11 cellular contexts compared by ENCODE assay signal in the genomic region with DNA sequence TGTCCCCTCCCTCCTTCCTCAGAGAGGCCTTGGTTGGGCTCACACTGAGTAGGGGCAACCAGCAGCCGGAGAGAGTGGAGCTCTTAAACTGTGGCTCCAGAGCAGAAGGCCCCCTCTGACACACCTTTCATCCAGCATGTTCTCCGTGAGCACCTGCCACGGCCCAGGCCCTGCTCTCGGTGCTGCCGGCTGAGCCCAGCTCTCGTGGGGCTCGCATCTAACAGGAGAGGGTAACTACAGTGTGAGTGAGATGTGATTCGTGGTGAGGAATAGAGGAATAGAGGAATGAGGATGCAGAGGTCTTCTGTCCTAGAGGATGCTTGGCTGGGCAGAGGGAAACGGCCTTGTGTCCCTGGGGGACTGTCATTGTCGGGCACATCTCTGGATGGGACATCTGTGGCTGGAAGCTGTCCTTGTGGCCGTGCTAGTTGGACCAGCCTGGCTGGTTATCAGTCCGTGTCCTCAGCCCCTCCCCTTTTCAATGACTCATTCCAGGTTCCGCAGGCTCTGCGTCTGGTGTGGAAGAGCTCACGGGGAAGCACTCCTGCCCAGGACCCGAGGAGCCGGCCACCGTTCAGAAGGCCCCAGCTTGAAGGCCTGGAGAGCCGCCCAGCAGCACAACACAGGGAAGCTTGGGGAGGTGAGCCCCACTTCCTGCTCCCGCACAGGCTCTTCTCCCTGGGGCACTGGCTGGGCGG. TPM values are rescaled to one million over a fixed set of nuclear protein-coding genes. Genes with fewer than 3 reads are reported as not detected.
DNase-seq lines count a peak whose midpoint lies in the region; ATAC-seq and TF ChIP-seq lines count a peak whose summit lies in the region.
"Had no signal": no experiment of that assay in that cellular context is flagged by ENCODE, and none has a peak within 500 bp of the region (broad histone marks: within the 10 kb centered on the region; RNA-seq: fewer than 3 reads in every experiment).

No MANE protein-coding gene starts in this region.

- CTCF ChIA-PET in T-cell (lab: Charles Lee), result no interaction called here

- H3K9me3 Mint-ChIP-seq in GM23338 (peaks cover 8% of the 10 kb centered on the region; the same call in 2 of the 3 replicates), immature natural killer cell (no peaks in the 10 kb centered on the region), T-cell (no peaks in the 10 kb centered on the region)
- H3K9me3 Mint-ChIP-seq: activated naive CD4-positive, alpha-beta T cell treated with anti-CD3 and anti-CD28 coated beads for 36 hours; CD8-positive, alpha-beta memory T cell had no signal

- peaks cover 11% of the 10 kb centered on the region; the same call in 1 of the 2 replicates for H3F3A ChIP-seq in GM23338 (replicated peaks; ENCODE audit: low read depth)

- H3K4me3 ChIP-seq in GM23338, result no peak overlapping the region
- no peak overlapping the region for H3K4me3 ChIP-seq in brain microvascular endothelial cell (ENCODE audit: low read depth, low read length)

- no peak overlapping the region for H3K4me2 ChIP-seq in GM23338

- H3K27me3 ChIP-seq in GM23338 (ENCODE audit: insufficient read depth), result no peaks in the 10 kb centered on the region
- no peaks in the 10 kb centered on the region for H3K27me3 ChIP-seq in brain microvascular endothelial cell (replicated peaks)

- no peaks in the 10 kb centered on the region for H4K20me1 ChIP-seq in GM23338 (replicated peaks; ENCODE audit: insufficient read depth)

- H3K4me3 Mint-ChIP-seq in GM23338, result no peak overlapping the region
- H3K4me3 Mint-ChIP-seq in immature natural killer cell, result no peak overlapping the region
- H3K4me3 Mint-ChIP-seq in T-cell, result no peak overlapping the region
- H3K4me3 Mint-ChIP-seq: activated naive CD4-positive, alpha-beta T cell treated with anti-CD3 and anti-CD28 coated beads for 36 hours; CD8-positive, alpha-beta memory T cell; nephron had no signal

- H3K79me2 ChIP-seq in GM23338 (replicated peaks; ENCODE audit: insufficient read depth), result peaks cover 11% of the 10 kb centered on the region; the same call in 1 of the 2 replicates

- intact Hi-C loops in left colon (cut with DNase I, micrococcal nuclease), result no loop called here

- H3K4me1 ChIP-seq in GM23338 (ENCODE audit: insufficient read depth), result peaks cover 22% of the 10 kb centered on the region

- TF ChIP-seq CTCF in GM23338 (conservative IDR thresholded peaks at IDR 0.05; ENCODE audit: low read depth in 2 of 2) (no peak), brain microvascular endothelial cell (IDR thresholded peaks at IDR 0.05; ENCODE audit: low read depth, low read length, missing control alignments) (no peak)

- H3K36me3 ChIP-seq in GM23338 (ENCODE audit: insufficient read depth), result no peaks in the 10 kb centered on the region
- H3K36me3 ChIP-seq in brain microvascular endothelial cell (replicated peaks), result no peaks in the 10 kb centered on the region

- DNase-seq in ACHN, result peak; percentile 46
- DNase-seq in GM23338 (ENCODE audit: low spot score), result no peak
- DNase-seq in brain microvascular endothelial cell, result peak; percentile 56
- peak; percentile 42 to 53 for DNase-seq in left colon
- no peak for DNase-seq in immature natural killer cell
- DNase-seq in T-cell, result no peak
- DNase-seq in activated gamma-delta T cell treated with Interleukin-2 at 50 U/mL for 16 hours, result no peak
- DNase-seq: activated naive CD4-positive, alpha-beta T cell treated with anti-CD3 and anti-CD28 coated beads for 36 hours; CD8-positive, alpha-beta memory T cell had no signal

- H3K4me1 Mint-ChIP-seq in GM23338 (peaks cover 52% of the 10 kb centered on the region), immature natural killer cell (peaks cover 15 to 29% of the 10 kb centered on the region in 2 donors), T-cell (peaks cover 13 to 22% (median 17%) of the 10 kb centered on the region in 3 donors)

- no peaks in the 10 kb centered on the region for H3K9me2 ChIP-seq in GM23338 (ENCODE audit: insufficient read depth)

- no peak overlapping the region for H3K27ac ChIP-seq in GM23338 (ENCODE audit: low read depth)
- H3K27ac ChIP-seq in brain microvascular endothelial cell, result no peak overlapping the region

- ATAC-seq in GM23338, result no peak
- peak; percentile 54 for ATAC-seq in left colon
- no peak for ATAC-seq in T-cell (replicated peaks in 1 of 4)
- no peak for ATAC-seq in GM18519 (IDR thresholded peaks at IDR 0.05; ENCODE audit: low FRiP score, unreplicated experiment)

- in situ Hi-C loops in ACHN (cut with HindIII; ENCODE audit: low pct_ligation_motif_present, low pct_unique_long_range_greater_than_20kb, low sequenced_read_pairs) (no loop called here), brain microvascular endothelial cell (cut with HindIII; ENCODE audit: low pct_ligation_motif_present, low sequenced_read_pairs) (no loop called here)

- H3K27me3 Mint-ChIP-seq in GM23338 (ENCODE audit: insufficient read depth, low read depth, poor library complexity), result peaks cover 25% of the 10 kb centered on the region
- H3K27me3 Mint-ChIP-seq in immature natural killer cell (ENCODE audit: low read depth in 3 of 3), result peaks cover 0 to 3% (median 2%) of the 10 kb centered on the region in 3 donors
- H3K27me3 Mint-ChIP-seq in T-cell, result no peaks in the 10 kb centered on the region
- H3K27me3 Mint-ChIP-seq: CD8-positive, alpha-beta memory T cell had no signal

- H3K27ac Mint-ChIP-seq in GM23338, result 0 out of 2 replicates have a peak overlapping the region, but pooled peaks have one; percentile 77
- peak overlapping the region in 1 of 6 donors; percentile 59 for H3K27ac Mint-ChIP-seq in immature natural killer cell
- H3K27ac Mint-ChIP-seq in T-cell, result no peak overlapping the region
- H3K27ac Mint-ChIP-seq: activated naive CD4-positive, alpha-beta T cell treated with anti-CD3 and anti-CD28 coated beads for 36 hours had no signal

- H2AFZ ChIP-seq in GM23338, result no peak overlapping the region

- POLR2A ChIA-PET in T-cell (lab: Charles Lee), result no interaction called here

- H3K36me3 Mint-ChIP-seq in GM23338 (ENCODE audit: low read depth) (peaks cover 8% of the 10 kb centered on the region; the same call in 2 of the 3 replicates), immature natural killer cell (no peaks in the 10 kb centered on the region), T-cell (peaks cover 16% of the 10 kb centered on the region)

TF ChIP-seq in GM23338, 12 proteins besides CTCF, POLR2A, EP300 and RAD21 (continues in another document):
- no peak for TF ChIP-seq CREB1 (CRISPR knock-in tag; IDR thresholded peaks at IDR 0.05; ENCODE audit: low read depth)

RNA-seq across cellular contexts. Expression of a gene that starts 11.9 kb away (rescaled TPM):
- 23.0 and 24.0 TPM in 2 replicates for total RNA-seq in GM23338 (2014; rRNA removed; shearing (Covaris generic))
- polyA plus RNA-seq in GM23338 (2016; fragmentation: Nextera tagmentation; extraction: Ambion mirVana), result 7.9 TPM in 2 replicates
- total RNA-seq in left colon, result 10 to 100 TPM; 15.7 to 18.1 TPM
- 1 to 10 TPM in 2 of 3 donors, under 1 TPM in 1; 0.60 to 9.0 (median 3.5) TPM for polyA plus RNA-seq in immature natural killer cell
- 10 to 100 TPM; 22.6 to 54.4 (median 52.7) TPM for total RNA-seq in T-cell

RNA-seq across cellular contexts. Expression of a gene that starts 31.1 kb away (rescaled TPM):
- 12.6 and 15.2 TPM in 2 replicates for total RNA-seq in GM23338 (2014; rRNA removed; shearing (Covaris generic))
- polyA plus RNA-seq in GM23338 (2016; fragmentation: Nextera tagmentation; extraction: Ambion mirVana), result 2.9 and 3.0 TPM in 2 replicates
- total RNA-seq in left colon, result 1 to 10 TPM; 3.7 to 4.9 TPM
- polyA plus RNA-seq in immature natural killer cell, result 1 to 10 TPM in 1 of 3 donors, under 1 TPM in 1, not detected in 1; 0.43 to 1.8 TPM
- total RNA-seq in T-cell, result 1 to 10 TPM; 6.3 to 9.4 (median 8.5) TPM

Comparison
In these comparisons a context has a peak if more than half of its experiments do, and no peak if none do; other contexts are left out.
1. DNase-seq: peak in ACHN (single experiment), brain microvascular endothelial cell (single experiment) and left colon (2 of 2); none in GM23338 (single experiment), immature natural killer cell (0 of 3), T-cell (0 of 34) and activated gamma-delta T cell treated with Interleukin-2 at 50 U/mL for 16 hours (single experiment).